ENCODE assay signal across 1 cellular context in the genomic region with DNA sequence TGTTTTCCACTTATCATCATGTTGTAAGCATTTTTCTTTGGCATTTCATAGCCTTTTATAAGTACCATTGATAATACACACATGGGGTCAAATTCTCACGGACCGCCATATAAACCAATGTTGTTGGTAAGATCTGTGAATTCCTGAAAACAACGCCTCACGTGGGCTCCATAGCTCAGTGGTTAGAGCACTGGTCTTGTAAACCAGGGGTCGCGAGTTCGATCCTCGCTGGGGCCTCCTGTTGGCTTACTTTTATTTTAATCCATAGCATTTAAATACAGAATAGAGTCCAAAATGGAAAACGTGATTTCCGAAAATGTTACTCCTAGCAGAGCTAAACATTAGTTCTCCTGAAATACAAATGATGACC.
A peak's percentile ranks its signal among the peaks of the same experiment; 100 is the strongest.
TF ChIP-seq lines count a peak whose summit lies in the region.

No MANE protein-coding gene starts in this region.

TF ChIP-seq in HepG2, 621 proteins besides CTCF, POLR2A, EP300 and RAD21 (continued from another document and continues in another):
- TF ChIP-seq PITX1 (CRISPR knock-in tag; IDR thresholded peaks at IDR 0.05) (0 out of 2 replicates have a peak, but pooled peaks have one; percentile 16), SMARCE1 (IDR thresholded peaks at IDR 0.05; ENCODE audit: borderline replicate concordance) (no peak), ZNF841 (CRISPR knock-in tag; IDR thresholded peaks at IDR 0.05; ENCODE audit: borderline replicate concordance) (no peak), GPN1 (CRISPR knock-in tag; IDR thresholded peaks at IDR 0.05; ENCODE audit: borderline replicate concordance) (no peak), ZSCAN9 (CRISPR knock-in tag; IDR thresholded peaks at IDR 0.05; ENCODE audit: borderline replicate concordance) (0 out of 2 replicates have a peak, but pooled peaks have one; percentile 1), ZIK1 (CRISPR knock-in tag; IDR thresholded peaks at IDR 0.05; ENCODE audit: borderline replicate concordance, low read depth) (no peak), MYC (CRISPR knock-in tag; IDR thresholded peaks at IDR 0.05; ENCODE audit: borderline replicate concordance) (no peak), ZNF30 (CRISPR knock-in tag; IDR thresholded peaks at IDR 0.05) (no peak), ZNF331 (CRISPR knock-in tag; IDR thresholded peaks at IDR 0.05) (peak; percentile 61; the same call in 1 of the 2 replicates), ZBTB7A (CRISPR knock-in tag; IDR thresholded peaks at IDR 0.05) (no peak), HNF4A (CRISPR knock-in tag; IDR thresholded peaks at IDR 0.05) (peak; percentile 19; the same call in 1 of the 2 replicates), ONECUT2 (CRISPR knock-in tag; IDR thresholded peaks at IDR 0.05) (no peak), KAT7 (CRISPR knock-in tag; IDR thresholded peaks at IDR 0.05; ENCODE audit: borderline replicate concordance) (no peak), ZNF292 (CRISPR knock-in tag; IDR thresholded peaks at IDR 0.05; ENCODE audit: borderline replicate concordance, low read depth) (no peak), TBL1XR1 (IDR thresholded peaks at IDR 0.05; ENCODE audit: borderline replicate concordance, low read length, partially characterized antibody) (no peak), CENPX (CRISPR knock-in tag; IDR thresholded peaks at IDR 0.05) (no peak), MED1 (CRISPR knock-in tag; IDR thresholded peaks at IDR 0.05) (no peak), MIER3 (CRISPR knock-in tag; IDR thresholded peaks at IDR 0.05; ENCODE audit: borderline replicate concordance) (no peak), ZNF530 (CRISPR knock-in tag; IDR thresholded peaks at IDR 0.05; ENCODE audit: low read depth) (no peak), YEATS2 (CRISPR knock-in tag; IDR thresholded peaks at IDR 0.05; ENCODE audit: borderline replicate concordance) (no peak), MAZ (IDR thresholded peaks at IDR 0.05; ENCODE audit: borderline replicate concordance, low read depth, low read length) (no peak), MAZ (CRISPR knock-in tag; IDR thresholded peaks at IDR 0.05; ENCODE audit: low read depth) (no peak), MBD4 (IDR thresholded peaks at IDR 0.05; ENCODE audit: borderline replicate concordance, low read length) (no peak), EZH2 (conservative IDR thresholded peaks at IDR 0.05; ENCODE audit: low read depth, low read length) (no peak), ATRX (CRISPR knock-in tag; IDR thresholded peaks at IDR 0.05; ENCODE audit: borderline replicate concordance) (no peak), GABPB1 (CRISPR knock-in tag; IDR thresholded peaks at IDR 0.05) (no peak), ZNF781 (CRISPR knock-in tag; IDR thresholded peaks at IDR 0.05; ENCODE audit: borderline replicate concordance, not compliant biosample characterization) (peak; percentile 35), ZNF33B (CRISPR knock-in tag; IDR thresholded peaks at IDR 0.05) (no peak), HCFC1 (IDR thresholded peaks at IDR 0.05; ENCODE audit: low read depth, low read length) (no peak), FOSL1 (CRISPR knock-in tag; IDR thresholded peaks at IDR 0.05; ENCODE audit: borderline replicate concordance) (no peak), ZNF282 (IDR thresholded peaks at IDR 0.05; ENCODE audit: partially characterized antibody) (no peak), ZNF326 (CRISPR knock-in tag; IDR thresholded peaks at IDR 0.05; ENCODE audit: borderline replicate concordance) (no peak), RBFOX2 (IDR thresholded peaks at IDR 0.05; ENCODE audit: low read depth, low read length) (no peak), NFKB2 (CRISPR knock-in tag; IDR thresholded peaks at IDR 0.05; ENCODE audit: borderline replicate concordance) (no peak), NFIC (IDR thresholded peaks at IDR 0.05; ENCODE audit: low read length) (peak; percentile 55; the same call in 1 of the 2 replicates), CBX2 (IDR thresholded peaks at IDR 0.05; ENCODE audit: low read depth, low read length) (no peak), CBX2 (CRISPR knock-in tag; IDR thresholded peaks at IDR 0.05; ENCODE audit: low read depth) (no peak), ZMAT3 (CRISPR knock-in tag; conservative IDR thresholded peaks at IDR 0.05) (no peak), EED (CRISPR knock-in tag; IDR thresholded peaks at IDR 0.05) (no peak), RCOR2 (CRISPR knock-in tag; IDR thresholded peaks at IDR 0.05) (peak; percentile 44), ZNF430 (CRISPR knock-in tag; IDR thresholded peaks at IDR 0.05) (no peak)
- TF ChIP-seq, protein P1, sequence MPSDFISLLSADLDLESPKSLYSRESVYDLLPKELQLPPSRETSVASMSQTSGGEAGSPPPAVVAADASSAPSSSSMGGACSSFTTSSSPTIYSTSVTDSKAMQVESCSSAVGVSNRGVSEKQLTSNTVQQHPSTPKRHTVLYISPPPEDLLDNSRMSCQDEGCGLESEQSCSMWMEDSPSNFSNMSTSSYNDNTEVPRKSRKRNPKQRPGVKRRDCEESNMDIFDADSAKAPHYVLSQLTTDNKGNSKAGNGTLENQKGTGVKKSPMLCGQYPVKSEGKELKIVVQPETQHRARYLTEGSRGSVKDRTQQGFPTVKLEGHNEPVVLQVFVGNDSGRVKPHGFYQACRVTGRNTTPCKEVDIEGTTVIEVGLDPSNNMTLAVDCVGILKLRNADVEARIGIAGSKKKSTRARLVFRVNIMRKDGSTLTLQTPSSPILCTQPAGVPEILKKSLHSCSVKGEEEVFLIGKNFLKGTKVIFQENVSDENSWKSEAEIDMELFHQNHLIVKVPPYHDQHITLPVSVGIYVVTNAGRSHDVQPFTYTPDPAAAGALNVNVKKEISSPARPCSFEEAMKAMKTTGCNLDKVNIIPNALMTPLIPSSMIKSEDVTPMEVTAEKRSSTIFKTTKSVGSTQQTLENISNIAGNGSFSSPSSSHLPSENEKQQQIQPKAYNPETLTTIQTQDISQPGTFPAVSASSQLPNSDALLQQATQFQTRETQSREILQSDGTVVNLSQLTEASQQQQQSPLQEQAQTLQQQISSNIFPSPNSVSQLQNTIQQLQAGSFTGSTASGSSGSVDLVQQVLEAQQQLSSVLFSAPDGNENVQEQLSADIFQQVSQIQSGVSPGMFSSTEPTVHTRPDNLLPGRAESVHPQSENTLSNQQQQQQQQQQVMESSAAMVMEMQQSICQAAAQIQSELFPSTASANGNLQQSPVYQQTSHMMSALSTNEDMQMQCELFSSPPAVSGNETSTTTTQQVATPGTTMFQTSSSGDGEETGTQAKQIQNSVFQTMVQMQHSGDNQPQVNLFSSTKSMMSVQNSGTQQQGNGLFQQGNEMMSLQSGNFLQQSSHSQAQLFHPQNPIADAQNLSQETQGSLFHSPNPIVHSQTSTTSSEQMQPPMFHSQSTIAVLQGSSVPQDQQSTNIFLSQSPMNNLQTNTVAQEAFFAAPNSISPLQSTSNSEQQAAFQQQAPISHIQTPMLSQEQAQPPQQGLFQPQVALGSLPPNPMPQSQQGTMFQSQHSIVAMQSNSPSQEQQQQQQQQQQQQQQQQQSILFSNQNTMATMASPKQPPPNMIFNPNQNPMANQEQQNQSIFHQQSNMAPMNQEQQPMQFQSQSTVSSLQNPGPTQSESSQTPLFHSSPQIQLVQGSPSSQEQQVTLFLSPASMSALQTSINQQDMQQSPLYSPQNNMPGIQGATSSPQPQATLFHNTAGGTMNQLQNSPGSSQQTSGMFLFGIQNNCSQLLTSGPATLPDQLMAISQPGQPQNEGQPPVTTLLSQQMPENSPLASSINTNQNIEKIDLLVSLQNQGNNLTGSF (CRISPR knock-in tag; IDR thresholded peaks at IDR 0.05): no peak
- TF ChIP-seq, protein P2, sequence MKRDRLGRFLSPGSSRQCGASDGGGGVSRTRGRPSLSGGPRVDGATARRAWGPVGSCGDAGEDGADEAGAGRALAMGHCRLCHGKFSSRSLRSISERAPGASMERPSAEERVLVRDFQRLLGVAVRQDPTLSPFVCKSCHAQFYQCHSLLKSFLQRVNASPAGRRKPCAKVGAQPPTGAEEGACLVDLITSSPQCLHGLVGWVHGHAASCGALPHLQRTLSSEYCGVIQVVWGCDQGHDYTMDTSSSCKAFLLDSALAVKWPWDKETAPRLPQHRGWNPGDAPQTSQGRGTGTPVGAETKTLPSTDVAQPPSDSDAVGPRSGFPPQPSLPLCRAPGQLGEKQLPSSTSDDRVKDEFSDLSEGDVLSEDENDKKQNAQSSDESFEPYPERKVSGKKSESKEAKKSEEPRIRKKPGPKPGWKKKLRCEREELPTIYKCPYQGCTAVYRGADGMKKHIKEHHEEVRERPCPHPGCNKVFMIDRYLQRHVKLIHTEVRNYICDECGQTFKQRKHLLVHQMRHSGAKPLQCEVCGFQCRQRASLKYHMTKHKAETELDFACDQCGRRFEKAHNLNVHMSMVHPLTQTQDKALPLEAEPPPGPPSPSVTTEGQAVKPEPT (CRISPR knock-in tag; IDR thresholded peaks at IDR 0.05; ENCODE audit: low read depth): no peak
- TF ChIP-seq, protein P3, sequence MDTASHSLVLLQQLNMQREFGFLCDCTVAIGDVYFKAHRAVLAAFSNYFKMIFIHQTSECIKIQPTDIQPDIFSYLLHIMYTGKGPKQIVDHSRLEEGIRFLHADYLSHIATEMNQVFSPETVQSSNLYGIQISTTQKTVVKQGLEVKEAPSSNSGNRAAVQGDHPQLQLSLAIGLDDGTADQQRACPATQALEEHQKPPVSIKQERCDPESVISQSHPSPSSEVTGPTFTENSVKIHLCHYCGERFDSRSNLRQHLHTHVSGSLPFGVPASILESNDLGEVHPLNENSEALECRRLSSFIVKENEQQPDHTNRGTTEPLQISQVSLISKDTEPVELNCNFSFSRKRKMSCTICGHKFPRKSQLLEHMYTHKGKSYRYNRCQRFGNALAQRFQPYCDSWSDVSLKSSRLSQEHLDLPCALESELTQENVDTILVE (CRISPR knock-in tag; IDR thresholded peaks at IDR 0.05): no peak; the same call in 1 of the 2 replicates
- TF ChIP-seq, protein P4, sequence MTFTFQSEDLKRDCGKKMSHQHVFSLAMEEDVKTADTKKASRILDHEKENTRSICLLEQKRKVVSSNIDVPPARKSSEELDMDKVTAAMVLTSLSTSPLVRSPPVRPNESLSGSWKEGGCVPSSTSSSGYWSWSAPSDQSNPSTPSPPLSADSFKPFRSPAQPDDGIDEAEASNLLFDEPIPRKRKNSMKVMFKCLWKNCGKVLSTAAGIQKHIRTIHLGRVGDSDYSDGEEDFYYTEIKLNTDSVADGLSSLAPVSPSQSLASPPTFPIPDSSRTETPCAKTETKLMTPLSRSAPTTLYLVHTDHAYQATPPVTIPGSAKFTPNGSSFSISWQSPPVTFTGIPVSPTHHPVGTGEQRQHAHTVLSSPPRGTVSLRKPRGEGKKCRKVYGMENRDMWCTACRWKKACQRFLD (CRISPR knock-in tag; IDR thresholded peaks at IDR 0.05; ENCODE audit: borderline replicate concordance): no peak
- TF ChIP-seq, protein P5, sequence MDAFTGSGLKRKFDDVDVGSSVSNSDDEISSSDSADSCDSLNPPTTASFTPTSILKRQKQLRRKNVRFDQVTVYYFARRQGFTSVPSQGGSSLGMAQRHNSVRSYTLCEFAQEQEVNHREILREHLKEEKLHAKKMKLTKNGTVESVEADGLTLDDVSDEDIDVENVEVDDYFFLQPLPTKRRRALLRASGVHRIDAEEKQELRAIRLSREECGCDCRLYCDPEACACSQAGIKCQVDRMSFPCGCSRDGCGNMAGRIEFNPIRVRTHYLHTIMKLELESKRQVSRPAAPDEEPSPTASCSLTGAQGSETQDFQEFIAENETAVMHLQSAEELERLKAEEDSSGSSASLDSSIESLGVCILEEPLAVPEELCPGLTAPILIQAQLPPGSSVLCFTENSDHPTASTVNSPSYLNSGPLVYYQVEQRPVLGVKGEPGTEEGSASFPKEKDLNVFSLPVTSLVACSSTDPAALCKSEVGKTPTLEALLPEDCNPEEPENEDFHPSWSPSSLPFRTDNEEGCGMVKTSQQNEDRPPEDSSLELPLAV (CRISPR knock-in tag; conservative IDR thresholded peaks at IDR 0.05; ENCODE audit: low read depth): no peak
- TF ChIP-seq, protein P6, sequence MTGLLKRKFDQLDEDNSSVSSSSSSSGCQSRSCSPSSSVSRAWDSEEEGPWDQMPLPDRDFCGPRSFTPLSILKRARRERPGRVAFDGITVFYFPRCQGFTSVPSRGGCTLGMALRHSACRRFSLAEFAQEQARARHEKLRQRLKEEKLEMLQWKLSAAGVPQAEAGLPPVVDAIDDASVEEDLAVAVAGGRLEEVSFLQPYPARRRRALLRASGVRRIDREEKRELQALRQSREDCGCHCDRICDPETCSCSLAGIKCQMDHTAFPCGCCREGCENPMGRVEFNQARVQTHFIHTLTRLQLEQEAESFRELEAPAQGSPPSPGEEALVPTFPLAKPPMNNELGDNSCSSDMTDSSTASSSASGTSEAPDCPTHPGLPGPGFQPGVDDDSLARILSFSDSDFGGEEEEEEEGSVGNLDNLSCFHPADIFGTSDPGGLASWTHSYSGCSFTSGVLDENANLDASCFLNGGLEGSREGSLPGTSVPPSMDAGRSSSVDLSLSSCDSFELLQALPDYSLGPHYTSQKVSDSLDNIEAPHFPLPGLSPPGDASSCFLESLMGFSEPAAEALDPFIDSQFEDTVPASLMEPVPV (CRISPR knock-in tag; IDR thresholded peaks at IDR 0.05): no peak
- TF ChIP-seq, protein P7, sequence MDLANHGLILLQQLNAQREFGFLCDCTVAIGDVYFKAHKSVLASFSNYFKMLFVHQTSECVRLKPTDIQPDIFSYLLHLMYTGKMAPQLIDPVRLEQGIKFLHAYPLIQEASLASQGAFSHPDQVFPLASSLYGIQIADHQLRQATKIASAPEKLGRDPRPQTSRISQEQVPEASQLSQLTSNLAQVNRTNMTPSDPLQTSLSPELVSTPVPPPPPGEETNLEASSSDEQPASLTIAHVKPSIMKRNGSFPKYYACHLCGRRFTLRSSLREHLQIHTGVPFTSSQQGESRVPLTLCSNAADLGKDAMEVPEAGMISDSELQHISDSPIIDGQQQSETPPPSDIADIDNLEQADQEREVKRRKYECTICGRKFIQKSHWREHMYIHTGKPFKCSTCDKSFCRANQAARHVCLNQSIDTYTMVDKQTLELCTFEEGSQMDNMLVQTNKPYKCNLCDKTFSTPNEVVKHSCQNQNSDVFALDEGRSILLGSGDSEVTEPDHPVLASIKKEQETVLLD (CRISPR knock-in tag; IDR thresholded peaks at IDR 0.05; ENCODE audit: low read depth): no peak
- TF ChIP-seq, protein P8, sequence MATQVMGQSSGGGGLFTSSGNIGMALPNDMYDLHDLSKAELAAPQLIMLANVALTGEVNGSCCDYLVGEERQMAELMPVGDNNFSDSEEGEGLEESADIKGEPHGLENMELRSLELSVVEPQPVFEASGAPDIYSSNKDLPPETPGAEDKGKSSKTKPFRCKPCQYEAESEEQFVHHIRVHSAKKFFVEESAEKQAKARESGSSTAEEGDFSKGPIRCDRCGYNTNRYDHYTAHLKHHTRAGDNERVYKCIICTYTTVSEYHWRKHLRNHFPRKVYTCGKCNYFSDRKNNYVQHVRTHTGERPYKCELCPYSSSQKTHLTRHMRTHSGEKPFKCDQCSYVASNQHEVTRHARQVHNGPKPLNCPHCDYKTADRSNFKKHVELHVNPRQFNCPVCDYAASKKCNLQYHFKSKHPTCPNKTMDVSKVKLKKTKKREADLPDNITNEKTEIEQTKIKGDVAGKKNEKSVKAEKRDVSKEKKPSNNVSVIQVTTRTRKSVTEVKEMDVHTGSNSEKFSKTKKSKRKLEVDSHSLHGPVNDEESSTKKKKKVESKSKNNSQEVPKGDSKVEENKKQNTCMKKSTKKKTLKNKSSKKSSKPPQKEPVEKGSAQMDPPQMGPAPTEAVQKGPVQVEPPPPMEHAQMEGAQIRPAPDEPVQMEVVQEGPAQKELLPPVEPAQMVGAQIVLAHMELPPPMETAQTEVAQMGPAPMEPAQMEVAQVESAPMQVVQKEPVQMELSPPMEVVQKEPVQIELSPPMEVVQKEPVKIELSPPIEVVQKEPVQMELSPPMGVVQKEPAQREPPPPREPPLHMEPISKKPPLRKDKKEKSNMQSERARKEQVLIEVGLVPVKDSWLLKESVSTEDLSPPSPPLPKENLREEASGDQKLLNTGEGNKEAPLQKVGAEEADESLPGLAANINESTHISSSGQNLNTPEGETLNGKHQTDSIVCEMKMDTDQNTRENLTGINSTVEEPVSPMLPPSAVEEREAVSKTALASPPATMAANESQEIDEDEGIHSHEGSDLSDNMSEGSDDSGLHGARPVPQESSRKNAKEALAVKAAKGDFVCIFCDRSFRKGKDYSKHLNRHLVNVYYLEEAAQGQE (IDR thresholded peaks at IDR 0.05; ENCODE audit: borderline replicate concordance in 1 of 2, low read depth in 1 of 2, low read length in 2 of 2): no peak
